In genomic region chr12:64560395-64561301, GRCh38 we compare ENCODE assay signal across 8 cellular contexts. TPM values are rescaled to one million over a fixed set of nuclear protein-coding genes. Genes with fewer than 3 reads are reported as not detected.
DNase-seq lines count a peak whose midpoint lies in the region; ATAC-seq, FAIRE-seq and TF ChIP-seq lines count a peak whose summit lies in the region.

No MANE protein-coding gene starts in this region.

- H3K27me3 Mint-ChIP-seq in Calu3 (ENCODE audit: unreplicated experiment) = peaks cover 12% of the 10 kb centered on the region

- H3K4me2 ChIP-seq in GM12878 (ENCODE audit: control insufficient read depth, insufficient read depth) = no peak overlapping the region

- TF ChIP-seq EP300 in GM12878 (IDR thresholded peaks at IDR 0.05; ENCODE audit: borderline replicate concordance in 1 of 2, control insufficient read depth in 1 of 2, low read depth in 2 of 2, low read length in 2 of 2) = no peak

- peaks cover 12% of the 10 kb centered on the region for H3K4me1 ChIP-seq in HUES48 (ENCODE audit: control insufficient read depth, insufficient read depth, low read length)
- H3K4me1 ChIP-seq in GM12878 (ENCODE audit: control insufficient read depth, insufficient read depth, low read length) = no peaks in the 10 kb centered on the region
- H3K4me1 ChIP-seq in mucosa of descending colon (ENCODE audit: low read depth) = no peaks in the 10 kb centered on the region

- peaks cover 5% of the 10 kb centered on the region for H3K36me3 Mint-ChIP-seq in Calu3 (ENCODE audit: insufficient read depth, unreplicated experiment)

- peaks cover 16% of the 10 kb centered on the region for H3K4me1 Mint-ChIP-seq in Calu3 (ENCODE audit: low read depth, unreplicated experiment)

- DNase-seq in Calu3 = peak; percentile 34
- no peak for DNase-seq in GM12878 (ENCODE audit: low read depth, low spot score)
- no peak for DNase-seq in mucosa of descending colon
- no peak for DNase-seq in NCI-H1048 (lab: John Stamatoyannopoulos, UW)
- DNase-seq in GF-D8 (lab: John Stamatoyannopoulos, UW) = no peak
- DNase-seq in NCI-H2196 treated with DMSO at 0.1 percent for 48 hours (lab: John Stamatoyannopoulos, UW; ENCODE audit: unreplicated experiment) = no peak
- no peak for DNase-seq in T-helper 1 cell

- TF ChIP-seq CTCF in Calu3 (IDR thresholded peaks at IDR 0.05; ENCODE audit: unreplicated experiment) (no peak), GM12878 (IDR thresholded peaks at IDR 0.05 in 2 of 3, conservative IDR thresholded peaks at IDR 0.05 in 1 of 3; ENCODE audit: control insufficient read depth in 2 of 3, extremely low read depth in 1 of 3, insufficient read depth in 1 of 3, low read depth in 3 of 3, low read length in 3 of 3) (no peak), mucosa of descending colon (IDR thresholded peaks at IDR 0.05) (no peak)

- no peak overlapping the region for H3K9ac ChIP-seq in HUES48 (ENCODE audit: low read depth, low read length)
- no peak overlapping the region for H3K9ac ChIP-seq in GM12878 (ENCODE audit: control insufficient read depth, insufficient read depth, low read length)

- POLR2A ChIA-PET in GM12878 (lab: Charles Lee) = no interaction called here

- H2AFZ ChIP-seq in GM12878 (ENCODE audit: control insufficient read depth, low read depth, low read length) = no peak overlapping the region

- H4K20me1 ChIP-seq in GM12878 (ENCODE audit: control insufficient read depth, insufficient read depth) = no peaks in the 10 kb centered on the region

- FAIRE-seq in GM12878 (lab: Jason Lieb, UNC) = no peak

- ATAC-seq in GM12878 (no peak; the same call in 1 of the 3 replicates), mucosa of descending colon (peak; percentile 38)

- H3K27me3 ChIP-seq in HUES48 (ENCODE audit: control insufficient read depth, insufficient read depth, low read length) (no peaks in the 10 kb centered on the region), GM12878 (replicated peaks in 1 of 2; ENCODE audit: control insufficient read depth in 2 of 2, insufficient read depth in 2 of 2, low read length in 1 of 2) (no peaks in the 10 kb centered on the region)

- H3K27ac Mint-ChIP-seq in Calu3 (ENCODE audit: unreplicated experiment) = no peak overlapping the region

- H3K27ac ChIP-seq in HUES48 (ENCODE audit: low read depth, low read length) (peak overlapping the region; percentile 29), GM12878 (ENCODE audit: control insufficient read depth, insufficient read depth) (no peak overlapping the region)

- no peak overlapping the region for H3K4me3 Mint-ChIP-seq in Calu3 (ENCODE audit: low read depth, unreplicated experiment)

- no TSS peak for BruUV-seq in Calu3 (replicated peaks; lab: Mats Ljungman, UMichigan)
- BruUV-seq in GM12878 (replicated peaks; lab: Mats Ljungman, UMichigan) = no TSS peak

- no peak for TF ChIP-seq POLR2A in GM12878 (IDR thresholded peaks at IDR 0.05; ENCODE audit: low read depth, low read length)

- no peaks in the 10 kb centered on the region for H3K79me2 ChIP-seq in GM12878 (ENCODE audit: control insufficient read depth, insufficient read depth, low read length)

- H3K36me3 ChIP-seq in HUES48 (ENCODE audit: control insufficient read depth, insufficient read depth, low read length) (no peaks in the 10 kb centered on the region), GM12878 (ENCODE audit: control insufficient read depth in 2 of 2, insufficient read depth in 2 of 2, low read length in 1 of 2) (no peaks in the 10 kb centered on the region), mucosa of descending colon (ENCODE audit: low read depth) (no peaks in the 10 kb centered on the region)

- H3K9me3 Mint-ChIP-seq in Calu3 (ENCODE audit: low read depth, unreplicated experiment) = no peaks in the 10 kb centered on the region

- 23% methylated on average over 12 of the region's 12 CpGs for WGBS in GM12878 (ENCODE audit: insufficient coverage, insufficient replicate concordance, low lambda C conversion rate, missing lambda C conversion rate)

- no peak for TF ChIP-seq RAD21 in GM12878 (IDR thresholded peaks at IDR 0.05; ENCODE audit: insufficient read depth, low read depth, low read length)

- CTCF ChIA-PET in Calu3 (lab: Charles Lee) (interaction anchor here (1.1 to 1.3 kb wide), 2 partner anchors 11 to 74 kb away, joined by 3 to 5 read pairs; no protein-coding TSS in a partner anchor), GM12878 (lab: Yijun Ruan, JAX) (interaction anchor here (0.9 to 3.0 kb wide), 3 partner anchors 11 to 136 kb away, joined by 3 to 14 read pairs (median 4); no protein-coding TSS in a partner anchor)

- SMC1A ChIA-PET in GM12878 (lab: Charles Lee; ENCODE audit: uncharacterized antibody, unreplicated experiment) = interaction anchor here (0.8 to 1.4 kb wide), 2 partner anchors 11 to 13 kb away, joined by 3 to 6 read pairs; no protein-coding TSS in a partner anchor

- intact Hi-C loops in Calu3 (cut with micrococcal nuclease; ENCODE audit: unreplicated experiment) = no loop called here
- intact Hi-C loops in GM12878 (cut with micrococcal nuclease; ENCODE audit: unreplicated experiment) = no loop called here
- intact Hi-C loops in mucosa of descending colon (cut with DNase I, micrococcal nuclease) = no loop called here

- RAD21 ChIA-PET in GM12878 (lab: Charles Lee; ENCODE audit: unreplicated experiment) = interaction anchor here (0.7 to 1.6 kb wide), 4 partner anchors 11 to 136 kb away, joined by 3 to 4 read pairs (median 4); no protein-coding TSS in a partner anchor

- H3K9me3 ChIP-seq in HUES48 (ENCODE audit: control insufficient read depth, insufficient read depth, low read length) (no peaks in the 10 kb centered on the region), GM12878 (replicated peaks; ENCODE audit: control insufficient read depth, insufficient read depth, low read length) (no peaks in the 10 kb centered on the region), mucosa of descending colon (no peaks in the 10 kb centered on the region)

- no peak overlapping the region for H3K4me3 ChIP-seq in HUES48 (ENCODE audit: low read depth, low read length)
- H3K4me3 ChIP-seq in GM12878 = no peak overlapping the region
- H3K4me3 ChIP-seq in mucosa of descending colon = no peak overlapping the region

- in situ Hi-C loops in GM12878 (cut with MboI) = no loop called here

TF ChIP-seq in GM12878, 131 proteins besides CTCF, POLR2A, EP300 and RAD21:
- TF ChIP-seq EED (IDR thresholded peaks at IDR 0.05; ENCODE audit: low read depth) (no peak), ASH2L (IDR thresholded peaks at IDR 0.05; ENCODE audit: borderline replicate concordance, low read depth) (no peak), NFIC (IDR thresholded peaks at IDR 0.05; ENCODE audit: low read depth, low read length) (no peak), BCL3 (IDR thresholded peaks at IDR 0.05; ENCODE audit: borderline replicate concordance, insufficient read depth, low read depth, low read length, poor library complexity, severe bottlenecking) (peak; percentile 71), SMC3 (IDR thresholded peaks at IDR 0.05; ENCODE audit: borderline replicate concordance, low read length) (no peak)

RNA-seq across cellular contexts. Expression of gene RASSF3, which starts 49.6 kb away (rescaled TPM):
- total RNA-seq in Calu3 (2022) (162 and 179 TPM in 2 replicates), GM12878 (2014; rRNA removed) (27.2 and 30.5 TPM in 2 replicates), GM12878 (2014; rRNA removed; fragmentation: Illumina TruSeq; extraction: Trizol) (32.4 and 33.3 TPM in 2 replicates), GM12878 (2021) (59.4 and 62.4 TPM in 2 replicates), mucosa of descending colon (100 to 1,000 TPM in 1 of 3 donors, 10 to 100 TPM in 2; 88.0 to 331 (median 90.2) TPM)
- total RNA-seq in GM12878 (2013; cell fraction: nucleolus; rRNA removed) = 12.8 and 16.5 TPM in 2 replicates
- polyA plus RNA-seq in GM12878 (2011; ENCODE audit: low read depth) = 22.7 TPM
- polyA plus RNA-seq in GM12878 (2011; rRNA removed) (42.0 and 48.8 TPM in 2 replicates), GM12878 (2014; fragmentation: Illumina TruSeq; extraction: Trizol) (44.6 and 51.6 TPM in 2 replicates), GM12878 (2014; fragmentation: Nextera tagmentation; extraction: Ambion mirVana) (10 to 100 TPM in 1 of 2 experiments, 1 to 10 TPM in 1; 9.0 to 11.2 TPM), GM12878 (2014; rRNA removed) (32.3 and 35.8 TPM in 2 replicates), GM12878 (2016; fragmentation: Nextera tagmentation; extraction: Ambion mirVana) (1 to 10 TPM; 6.9 to 8.1 TPM)
- polyA plus RNA-seq in GM12878 (2011; cell fraction: cytosol; rRNA removed) = 34.4 and 34.5 TPM in 2 replicates
- polyA plus RNA-seq in GM12878 (2011; cell fraction: nucleus; rRNA removed) = 7.2 and 8.6 TPM in 2 replicates
- polyA plus RNA-seq in GM12878 (2012) = 27.4 and 36.0 TPM in 2 replicates
- polyA minus RNA-seq in GM12878 (2011; rRNA and poly(A)+ RNA removed) = 58.3 and 74.5 TPM in 2 replicates
- 20.1 and 21.2 TPM in 2 replicates for polyA minus RNA-seq in GM12878 (2011; cell fraction: cytosol; rRNA and poly(A)+ RNA removed)
- polyA minus RNA-seq in GM12878 (2011; cell fraction: nucleus; rRNA and poly(A)+ RNA removed) = 6.3 and 8.6 TPM in 2 replicates
